Comparison of ENCODE assay signal across 13 cellular contexts in genomic region chr2:192741889-192742288, GRCh38.
DNase-seq lines count a peak whose midpoint lies in the region; ATAC-seq and TF ChIP-seq lines count a peak whose summit lies in the region.
"Had no signal": no experiment of that assay in that cellular context is flagged by ENCODE, and none has a peak within 500 bp of the region (broad histone marks: within the 10 kb centered on the region; RNA-seq: fewer than 3 reads in every experiment).

No MANE protein-coding gene starts in this region.

- DNase-seq in GM23338 (ENCODE audit: low spot score): peak; percentile 66
- no peak for DNase-seq in MM.1S
- DNase-seq in amniotic stem cell (lab: John Stamatoyannopoulos, UW): peak; percentile 7
- no peak for DNase-seq in nephron progenitor cell
- no peak for DNase-seq in NAMALWA (ENCODE audit: low spot score)
- no peak for DNase-seq in NCI-H1105 (lab: John Stamatoyannopoulos, UW)
- DNase-seq: activated CD4-positive, alpha-beta memory T cell treated with anti-CD3 and anti-CD28 coated beads for 36 hours; DMS153; lower lobe of right lung; NCI-H446 treated with DMSO at 0.1 percent for 48 hours; stimulated activated CD4-positive, alpha-beta T cell treated with anti-CD3 and anti-CD28 coated beads, Interleukin-2, amount 100 ng/mL, for 48 hours; stimulated activated naive CD8-positive, alpha-beta T cell treated with anti-CD3 and anti-CD28 coated beads, Interleukin-15, amount 100 ng/mL, for 72 hours had no signal

- no peak overlapping the region for H3K9ac ChIP-seq in MM.1S (ENCODE audit: low read length)

- H3K4me1 Mint-ChIP-seq in GM23338 (no peaks in the 10 kb centered on the region), nephron progenitor cell (peaks cover 6% of the 10 kb centered on the region)
- H3K4me1 Mint-ChIP-seq: stimulated activated naive CD8-positive, alpha-beta T cell treated with anti-CD3 and anti-CD28 coated beads, Interleukin-15, amount 100 ng/mL, for 72 hours had no signal

- H4K20me1 ChIP-seq in GM23338 (replicated peaks; ENCODE audit: insufficient read depth) (no peaks in the 10 kb centered on the region), MM.1S (ENCODE audit: insufficient read depth, low read length) (no peaks in the 10 kb centered on the region)

- H3K4me2 ChIP-seq in GM23338 (no peak overlapping the region), MM.1S (ENCODE audit: low read depth, low read length) (no peak overlapping the region)

- H3K4me1 ChIP-seq in GM23338 (ENCODE audit: insufficient read depth): no peaks in the 10 kb centered on the region
- H3K4me1 ChIP-seq in MM.1S (ENCODE audit: low read length): no peaks in the 10 kb centered on the region
- H3K4me1 ChIP-seq: lower lobe of right lung had no signal

- H3K27me3 ChIP-seq in GM23338 (ENCODE audit: insufficient read depth) (no peaks in the 10 kb centered on the region), MM.1S (replicated peaks; ENCODE audit: insufficient read depth, low read length) (no peaks in the 10 kb centered on the region)

- H3K9me3 ChIP-seq in MM.1S (replicated peaks; ENCODE audit: insufficient read depth, low read length): no peaks in the 10 kb centered on the region
- H3K9me3 ChIP-seq: lower lobe of right lung had no signal

- H3K27me3 Mint-ChIP-seq in GM23338 (ENCODE audit: insufficient read depth, low read depth, poor library complexity) (peaks cover 2% of the 10 kb centered on the region), nephron progenitor cell (ENCODE audit: low read depth, poor library complexity) (no peaks in the 10 kb centered on the region)
- H3K27me3 Mint-ChIP-seq: activated CD4-positive, alpha-beta memory T cell treated with anti-CD3 and anti-CD28 coated beads for 36 hours; stimulated activated naive CD8-positive, alpha-beta T cell treated with anti-CD3 and anti-CD28 coated beads, Interleukin-15, amount 100 ng/mL, for 72 hours had no signal

- peak; percentile 45; the same call in 1 of the 3 replicates for ATAC-seq in GM23338
- no peak for ATAC-seq in GM19023 (IDR thresholded peaks at IDR 0.05; ENCODE audit: unreplicated experiment)
- ATAC-seq: lower lobe of right lung; stimulated activated naive CD8-positive, alpha-beta T cell treated with anti-CD3 and anti-CD28 coated beads, Interleukin-15, amount 100 ng/mL, for 72 hours had no signal

- H3K36me3 ChIP-seq in GM23338 (ENCODE audit: insufficient read depth) (no peaks in the 10 kb centered on the region), MM.1S (replicated peaks; ENCODE audit: insufficient read depth, low read length) (no peaks in the 10 kb centered on the region)
- H3K36me3 ChIP-seq: lower lobe of right lung had no signal

- H3K9me3 Mint-ChIP-seq in GM23338 (no peaks in the 10 kb centered on the region), nephron progenitor cell (peaks cover 5% of the 10 kb centered on the region)
- H3K9me3 Mint-ChIP-seq: activated CD4-positive, alpha-beta memory T cell treated with anti-CD3 and anti-CD28 coated beads for 36 hours; stimulated activated naive CD8-positive, alpha-beta T cell treated with anti-CD3 and anti-CD28 coated beads, Interleukin-15, amount 100 ng/mL, for 72 hours had no signal

- no peaks in the 10 kb centered on the region for H3K9me2 ChIP-seq in GM23338 (ENCODE audit: insufficient read depth)
- no peaks in the 10 kb centered on the region for H3K9me2 ChIP-seq in MM.1S (replicated peaks; ENCODE audit: insufficient read depth, low read length)

- H3K27ac Mint-ChIP-seq in GM23338 (no peak overlapping the region), nephron progenitor cell (no peak overlapping the region)
- H3K27ac Mint-ChIP-seq: activated CD4-positive, alpha-beta memory T cell treated with anti-CD3 and anti-CD28 coated beads for 36 hours; stimulated activated naive CD8-positive, alpha-beta T cell treated with anti-CD3 and anti-CD28 coated beads, Interleukin-15, amount 100 ng/mL, for 72 hours had no signal

- H2AFZ ChIP-seq in GM23338 (no peak overlapping the region; the same call in 1 of the 2 replicates), MM.1S (ENCODE audit: low read length) (no peak overlapping the region)

- no peaks in the 10 kb centered on the region for H3K36me3 Mint-ChIP-seq in GM23338 (ENCODE audit: low read depth)
- H3K36me3 Mint-ChIP-seq in nephron progenitor cell (ENCODE audit: low read depth): no peaks in the 10 kb centered on the region
- H3K36me3 Mint-ChIP-seq: activated CD4-positive, alpha-beta memory T cell treated with anti-CD3 and anti-CD28 coated beads for 36 hours had no signal

- peak; percentile 57 to 70 for TF ChIP-seq CTCF in GM23338 (conservative IDR thresholded peaks at IDR 0.05; ENCODE audit: low read depth in 2 of 2)
- TF ChIP-seq CTCF in MM.1S (IDR thresholded peaks at IDR 0.05; ENCODE audit: low read length): peak; percentile 19
- TF ChIP-seq CTCF in nephron progenitor cell (IDR thresholded peaks at IDR 0.05): peak; percentile 31

- H3K4me3 ChIP-seq in GM23338 (no peak overlapping the region), MM.1S (ENCODE audit: low read length) (no peak overlapping the region)
- H3K4me3 ChIP-seq: lower lobe of right lung had no signal

- H3F3A ChIP-seq in GM23338 (replicated peaks; ENCODE audit: low read depth) (no peaks in the 10 kb centered on the region), MM.1S (ENCODE audit: insufficient read depth, low read length) (no peaks in the 10 kb centered on the region)

- H3K4me3 Mint-ChIP-seq in GM23338: no peak overlapping the region
- H3K4me3 Mint-ChIP-seq in nephron progenitor cell: no peak overlapping the region
- H3K4me3 Mint-ChIP-seq: activated CD4-positive, alpha-beta memory T cell treated with anti-CD3 and anti-CD28 coated beads for 36 hours; stimulated activated naive CD8-positive, alpha-beta T cell treated with anti-CD3 and anti-CD28 coated beads, Interleukin-15, amount 100 ng/mL, for 72 hours had no signal

- H3K79me2 ChIP-seq in GM23338 (replicated peaks; ENCODE audit: insufficient read depth) (no peaks in the 10 kb centered on the region), MM.1S (ENCODE audit: low read length) (no peaks in the 10 kb centered on the region)

- H3K27ac ChIP-seq in GM23338 (ENCODE audit: low read depth) (no peak overlapping the region), MM.1S (ENCODE audit: low read length) (no peak overlapping the region)
- H3K27ac ChIP-seq: lower lobe of right lung had no signal

TF ChIP-seq in GM23338, 12 proteins besides CTCF, POLR2A, EP300 and RAD21:
- TF ChIP-seq EZH2 (IDR thresholded peaks at IDR 0.05; ENCODE audit: low read depth, unreplicated experiment): no peak
TF ChIP-seq in GM23338: peak in this region for 0.

Comparison
In these comparisons a context has a peak if more than half of its experiments do, and no peak if none do; other contexts are left out.
1. DNase-seq: peak in GM23338 (single experiment) and amniotic stem cell (single experiment); none in MM.1S (single experiment), nephron progenitor cell (single experiment), NAMALWA (single experiment) and NCI-H1105 (single experiment).
2. Peak in every context shown above with its lines, with median percentiles within 50 percentile points of each other: CTCF ChIP-seq.